28 cellular contexts compared by ENCODE assay signal in genomic region chr11:70899616-70900015, GRCh38.
"Had no signal": no experiment of that assay in that cellular context is flagged by ENCODE, and none has a peak within 500 bp of the region (broad histone marks: within the 10 kb centered on the region; RNA-seq: fewer than 3 reads in every experiment).

No MANE protein-coding gene starts in this region.

- ATAC-seq: heart right ventricle; left cardiac atrium; left lobe of liver; left ventricle myocardium superior; mucosa of descending colon; naive thymus-derived CD8-positive, alpha-beta T cell; right cardiac atrium; stimulated activated memory B cell treated with anti-CD40 and anti-IgM and Interleukin-4, amounts not matched to agents 10 μg/mL and 1 μg/mL and 100 μg/mL, for 72 hours; stimulated activated naive CD8-positive, alpha-beta T cell treated with anti-CD3 and anti-CD28 coated beads, Interleukin-15, amount 100 ng/mL, for 72 hours had no signal

- DNase-seq: heart right ventricle; islet precursor cell; kidney glomerular epithelial cell; left cardiac atrium; left ventricle myocardium superior; mesendoderm; midbrain; mucosa of descending colon; naive thymus-derived CD8-positive, alpha-beta T cell; occipital lobe; right cardiac atrium; sigmoid colon; small intestine; stimulated activated CD4-positive, alpha-beta T cell treated with anti-CD3 and anti-CD28 coated beads, Interleukin-1b, Interleukin-23, amount 100 ng/mL, for 48 hours; stimulated activated CD4-positive, alpha-beta T cell treated with anti-CD3 and anti-CD28 coated beads, Interleukin-2, amount 100 ng/mL, for 48 hours; stimulated activated CD4-positive, alpha-beta T cell treated with anti-CD3 and anti-CD28 coated beads, Interleukin-4, amount 100 ng/mL, for 4 hours; stimulated activated CD8-positive, alpha-beta memory T cell treated with anti-CD3 and anti-CD28 coated beads, Interleukin-4, amount 100 ng/mL, for 48 hours; stimulated activated naive CD4-positive, alpha-beta T cell treated with Interleukin-2 at 50 U/mL for 16 hours; stimulated activated naive CD8-positive, alpha-beta T cell treated with anti-CD3 and anti-CD28 coated beads, Interleukin-15, amount 100 ng/mL, for 72 hours; substantia nigra had no signal

- H3K4me1 ChIP-seq: heart right ventricle, parathyroid adenoma, vagina had no signal

- H3K27ac ChIP-seq: heart right ventricle, hepatocyte, neutrophil, parathyroid adenoma, tibial nerve, vagina had no signal

- H3K9me3 ChIP-seq: neutrophil, vagina had no signal

- H3K36me3 ChIP-seq: heart right ventricle, neutrophil, sigmoid colon, tibial nerve, vagina had no signal

- H3K27me3 ChIP-seq: hepatocyte, neutrophil, sigmoid colon, tibial nerve, vagina had no signal

- H3K4me3 ChIP-seq: heart right ventricle, hepatocyte, lung, mucosa of descending colon, sigmoid colon, tibial nerve, vagina had no signal
